In genomic region chr11:45165806-45166603, GRCh38 we compare ENCODE assay signal across 19 cellular contexts. TPM values are rescaled to one million over a fixed set of nuclear protein-coding genes. Genes with fewer than 3 reads are reported as not detected.
A peak's percentile ranks its signal among the peaks of the same experiment; 100 is the strongest.
DNase-seq lines count a peak whose midpoint lies in the region; ATAC-seq, FAIRE-seq and TF ChIP-seq lines count a peak whose summit lies in the region.
"Had no signal": no experiment of that assay in that cellular context is flagged by ENCODE, and none has a peak within 500 bp of the region (broad histone marks: within the 10 kb centered on the region; RNA-seq: fewer than 3 reads in every experiment).

No MANE protein-coding gene starts in this region.

- no peaks in the 10 kb centered on the region for H3K27me3 ChIP-seq in spleen (replicated peaks in 1 of 7)
- H3K27me3 ChIP-seq: BE2C had no signal

- no peak overlapping the region for H3K27ac Mint-ChIP-seq in chondrocyte (ENCODE audit: unreplicated experiment)
- H3K27ac Mint-ChIP-seq: CD14-positive monocyte; CD8-positive, alpha-beta T cell had no signal

- DNase-seq in A549 (ENCODE audit: low read depth in 1 of 2, low spot score in 1 of 2), result no peak
- DNase-seq in chondrocyte (ENCODE audit: low spot score), result peak; percentile 19
- peak; percentile 41 for DNase-seq in spleen
- no peak for DNase-seq in glomerular visceral epithelial cell (ENCODE audit: extremely low spot score)
- no peak for DNase-seq in SW 1271 (lab: John Stamatoyannopoulos, UW)
- DNase-seq: BE2C; CD8-positive, alpha-beta T cell; COR-L47; DND-41; GDM1; GOT3; HCEC 1CT had no signal

- H3K27me3 Mint-ChIP-seq in chondrocyte (ENCODE audit: low read depth), result no peaks in the 10 kb centered on the region

- no peaks in the 10 kb centered on the region for H3K4me1 ChIP-seq in A549
- no peaks in the 10 kb centered on the region for H3K4me1 ChIP-seq in HEK293 (ENCODE audit: control insufficient read depth, insufficient read depth, low read length)
- H3K4me1 ChIP-seq in spleen, result peaks cover 0 to 64% (median 24%) of the 10 kb centered on the region in 6 donors
- H3K4me1 ChIP-seq: BE2C had no signal

- no peak for ATAC-seq in A549
- ATAC-seq in GM21367 (IDR thresholded peaks at IDR 0.05; ENCODE audit: unreplicated experiment), result no peak
- ATAC-seq: CD8-positive, alpha-beta T cell had no signal

- no peaks in the 10 kb centered on the region for H3K9me3 Mint-ChIP-seq in chondrocyte (ENCODE audit: low read depth)
- H3K9me3 Mint-ChIP-seq: CD14-positive monocyte; CD8-positive, alpha-beta T cell had no signal

- no peak overlapping the region for H3K27ac ChIP-seq in A549
- H3K27ac ChIP-seq in HEK293 (ENCODE audit: extremely low read depth, low read depth, low read length), result no peak overlapping the region
- H3K27ac ChIP-seq in spleen, result no peak overlapping the region
- H3K27ac ChIP-seq: HL-60 had no signal

- TF ChIP-seq EP300 in A549 (IDR thresholded peaks at IDR 0.05), result no peak

- intact Hi-C loops in spleen (cut with DNase I; ENCODE audit: low total_unique reads), result no loop called here

- H3K36me3 ChIP-seq in HEK293 (ENCODE audit: control insufficient read depth in 2 of 2, insufficient read depth in 1 of 2, low read length in 2 of 2), result no peaks in the 10 kb centered on the region
- H3K36me3 ChIP-seq in spleen, result no peaks in the 10 kb centered on the region
- H3K36me3 ChIP-seq: BE2C had no signal

- TF ChIP-seq CTCF in A549 (IDR thresholded peaks at IDR 0.05) (no peak), HEK293 (tag by site-specific recombination; IDR thresholded peaks at IDR 0.05) (no peak), chondrocyte (IDR thresholded peaks at IDR 0.05) (no peak), spleen (IDR thresholded peaks at IDR 0.05 in 8 of 11, conservative IDR thresholded peaks at IDR 0.05 in 3 of 11) (no peak)

- 72% methylated on average over 5 of the region's 5 CpGs for WGBS in A549 (ENCODE audit: missing lambda C conversion rate)
- WGBS in spleen, 5 donors, result 84 to 92% (median 87%) methylated on average over 5 of the region's 5 CpGs

- H3K4me3 ChIP-seq in A549 (no peak overlapping the region), HEK293 (ENCODE audit: low read depth, low read length) (no peak overlapping the region), spleen (no peak overlapping the region)

- POLR2A ChIA-PET in A549 (lab: Yijun Ruan, JAX) (interaction anchor here (1.2 kb wide), 1 partner anchor 19 kb away, joined by 3 read pairs; no protein-coding TSS in a partner anchor), HEK293 (lab: Yijun Ruan, JAX) (no interaction called here)

- H3K4me3 Mint-ChIP-seq in chondrocyte (ENCODE audit: unreplicated experiment), result no peak overlapping the region
- H3K4me3 Mint-ChIP-seq: CD14-positive monocyte; CD8-positive, alpha-beta T cell had no signal

- TF ChIP-seq RAD21 in A549 (conservative IDR thresholded peaks at IDR 0.05 in 1 of 2, IDR thresholded peaks at IDR 0.05 in 1 of 2), result no peak

- H3K4me2 ChIP-seq in A549, result no peak overlapping the region

- no peaks in the 10 kb centered on the region for H3K36me3 Mint-ChIP-seq in chondrocyte (ENCODE audit: low read depth)
- H3K36me3 Mint-ChIP-seq: CD14-positive monocyte; CD8-positive, alpha-beta T cell had no signal

- H3K9me3 ChIP-seq in A549 (no peaks in the 10 kb centered on the region), HEK293 (ENCODE audit: control insufficient read depth, insufficient read depth, low read depth, low read length) (no peaks in the 10 kb centered on the region), spleen (no peaks in the 10 kb centered on the region)
- H3K9me3 ChIP-seq: BE2C had no signal

- CTCF ChIA-PET in A549 (lab: Yijun Ruan, JAX) (interaction anchor here (0.8 to 0.9 kb wide), 2 partner anchors 68 to 159 kb away, joined by 3 read pairs; no protein-coding TSS in a partner anchor), HEK293 (lab: Yijun Ruan, JAX) (interaction anchor here (0.5 to 1.7 kb wide), 6 partner anchors 17 to 606 kb away, joined by 3 to 7 read pairs (median 4); no protein-coding TSS in a partner anchor)

- H3K4me1 Mint-ChIP-seq in chondrocyte (ENCODE audit: low read depth), result peaks cover 49% of the 10 kb centered on the region

- TF ChIP-seq POLR2A in A549 (IDR thresholded peaks at IDR 0.05; ENCODE audit: low read length), result no peak
- no peak for TF ChIP-seq POLR2A in spleen (IDR thresholded peaks at IDR 0.05)

- FAIRE-seq in A549 (lab: Jason Lieb, UNC), result no peak
- FAIRE-seq: A204.1, D721Med, GM12892 had no signal

TF ChIP-seq in A549, 52 proteins besides CTCF, POLR2A, EP300 and RAD21:
- no peak for TF ChIP-seq KDM5A (IDR thresholded peaks at IDR 0.05)
- TF ChIP-seq SMC3 (IDR thresholded peaks at IDR 0.05), result no peak
- TF ChIP-seq POLR2AphosphoS2 (conservative IDR thresholded peaks at IDR 0.05; ENCODE audit: low read length), result no peak
- peak; percentile 26 for TF ChIP-seq ZFP36 (IDR thresholded peaks at IDR 0.05; ENCODE audit: borderline replicate concordance, partially characterized antibody)

TF ChIP-seq in HEK293, 187 proteins besides CTCF, POLR2A, EP300 and RAD21:
- 0 out of 2 replicates have a peak, but pooled peaks have one; percentile 47 for TF ChIP-seq ZNF768 (tag by site-specific recombination; IDR thresholded peaks at IDR 0.05)
- no peak for TF ChIP-seq ZBTB17 (tag by site-specific recombination; IDR thresholded peaks at IDR 0.05)

RNA-seq across cellular contexts. Expression of gene PRDM11, which starts 19.6 kb away (rescaled TPM):
- polyA plus RNA-seq in A549 (2011; rRNA removed) (4.3 and 5.8 TPM in 2 replicates), A549 (2017; fragmentation: RNase III; extraction: RNeasy Plus Mini Kit Qiagen cat#74134 plus additional on column Dnase treatment) (5.3 to 6.2 TPM (median 5.4 TPM) in 3 replicates), spleen (1 to 10 TPM; 1.7 to 4.3 (median 1.9) TPM)
- 4.6 and 5.1 TPM in 2 replicates for polyA plus RNA-seq in A549 (2012; cell fraction: cytosol; rRNA removed)
- 6.7 and 8.5 TPM in 2 replicates for polyA plus RNA-seq in A549 (2012; cell fraction: nucleus; rRNA removed)
- polyA minus RNA-seq in A549 (2011; rRNA and poly(A)+ RNA removed), result 10.4 and 11.2 TPM in 2 replicates
- total RNA-seq in chondrocyte (32.9 to 35.1 TPM (median 35.0 TPM) in 3 replicates), spleen (10 to 100 TPM in 6 of 7 donors, 1 to 10 TPM in 1; 8.0 to 24.3 (median 19.5) TPM)

Comparison
In these comparisons a context has a peak if more than half of its experiments do, and no peak if none do; other contexts are left out.
1. DNase-seq: peak in chondrocyte (single experiment) and spleen (single experiment); none in A549 (0 of 2), glomerular visceral epithelial cell (single experiment) and SW 1271 (0 of 2).